ENCODE assay signal across 8 cellular contexts in genomic region chr11:65112551-65113360, GRCh38. TPM values are rescaled to one million over a fixed set of nuclear protein-coding genes. Genes with fewer than 3 reads are reported as not detected.
A peak's percentile ranks its signal among the peaks of the same experiment; 100 is the strongest.
DNase-seq lines count a peak whose midpoint lies in the region; ATAC-seq and TF ChIP-seq lines count a peak whose summit lies in the region.

No MANE protein-coding gene starts in this region.

- H3K27ac ChIP-seq in esophagus muscularis mucosa (replicated peaks in 1 of 4) = peak overlapping the region; percentile 77 to 87 (median 84)

- peaks cover 51 to 62% (median 55%) of the 10 kb centered on the region in 4 donors for H3K4me1 ChIP-seq in esophagus muscularis mucosa

- no peaks in the 10 kb centered on the region for H3K9me3 Mint-ChIP-seq in nephron

- TF ChIP-seq EP300 in esophagus muscularis mucosa (IDR thresholded peaks at IDR 0.05) = no peak

- H3K4me3 ChIP-seq in esophagus muscularis mucosa = peak overlapping the region; percentile 52 to 65 (median 58)

- H3K9me3 ChIP-seq in esophagus muscularis mucosa = no peaks in the 10 kb centered on the region

- H3K27me3 ChIP-seq in esophagus muscularis mucosa = no peaks in the 10 kb centered on the region

- H3K4me3 Mint-ChIP-seq in nephron = peak overlapping the region; percentile 90 to 99 (median 97)

- H3K36me3 Mint-ChIP-seq in nephron (ENCODE audit: low read depth) = peaks cover under 1% of the 10 kb centered on the region

- peak; percentile 27 for ATAC-seq in GM21737 (IDR thresholded peaks at IDR 0.05; ENCODE audit: unreplicated experiment)

- WGBS in esophagus muscularis mucosa = 0% methylated on average over 2 of the region's 57 CpGs

- intact Hi-C loops in esophagus muscularis mucosa (cut with DNase I) = loop anchor here (5.0 kb wide), 1 partner anchor 100 kb away; the partner anchor contains the start of gene ARL2

- peak; percentile 83 to 90 (median 85) for TF ChIP-seq CTCF in esophagus muscularis mucosa (IDR thresholded peaks at IDR 0.05)
- peak; percentile 80 to 94 (median 87) for TF ChIP-seq CTCF in nephron (IDR thresholded peaks at IDR 0.05; ENCODE audit: unreplicated experiment in 3 of 3)

- peaks cover 17% of the 10 kb centered on the region for H3K4me1 Mint-ChIP-seq in nephron

- H3K27me3 Mint-ChIP-seq in nephron (ENCODE audit: low read depth) = no peaks in the 10 kb centered on the region

- peak overlapping the region; percentile 91 to 97 (median 91) for H3K27ac Mint-ChIP-seq in nephron

- H3K36me3 ChIP-seq in esophagus muscularis mucosa = peaks cover 17 to 45% (median 34%) of the 10 kb centered on the region in 4 donors

- DNase-seq in COR-L47 (lab: John Stamatoyannopoulos, UW) (peak; percentile 63), NCI-H69 (lab: John Stamatoyannopoulos, UW) (peak; percentile 86), activated T-cell treated with anti-CD3 and anti-CD28 coated beads for 48 hours (ENCODE audit: low read depth) (peak; percentile 74), esophagus muscularis mucosa (ENCODE audit: extremely low spot score) (no peak), superior temporal gyrus (ENCODE audit: extremely low spot score) (peak; percentile 50), NCI-H1048 (lab: John Stamatoyannopoulos, UW) (no peak)

- TF ChIP-seq POLR2A in esophagus muscularis mucosa (IDR thresholded peaks at IDR 0.05; ENCODE audit: low read depth) = no peak

RNA-seq across cellular contexts. Expression of gene TM7SF2, which starts 1.1 kb away (rescaled TPM):
- 10 to 100 TPM in 3 of 4 donors, 1 to 10 TPM in 1; 8.8 to 17.2 (median 12.1) TPM for total RNA-seq in esophagus muscularis mucosa

RNA-seq across cellular contexts. Expression of gene ZNHIT2, which starts 4.7 kb away (rescaled TPM):
- 10 to 100 TPM in 3 of 4 donors, 1 to 10 TPM in 1; 7.5 to 24.4 (median 18.0) TPM for total RNA-seq in esophagus muscularis mucosa

RNA-seq across cellular contexts. Expression of gene FAU, which starts 9.2 kb away (rescaled TPM):
- total RNA-seq in esophagus muscularis mucosa = 1,000 to 10,000 TPM in 1 of 4 donors, 100 to 1,000 TPM in 3; 465 to 1,081 (median 716) TPM

RNA-seq across cellular contexts. Expression of gene MRPL49, which starts 9.4 kb away (rescaled TPM):
- total RNA-seq in esophagus muscularis mucosa = 100 to 1,000 TPM in 2 of 4 donors, 10 to 100 TPM in 2; 76.2 to 113 (median 91.5) TPM

RNA-seq across cellular contexts. Expression of gene VPS51, which starts 16.7 kb away (rescaled TPM):
- 100 to 1,000 TPM; 185 to 414 (median 237) TPM for total RNA-seq in esophagus muscularis mucosa

Comparison
In these comparisons a context has a peak if more than half of its experiments do, and no peak if none do; other contexts are left out.
1. DNase-seq: peak in COR-L47 (single experiment), NCI-H69 (single experiment), activated T-cell treated with anti-CD3 and anti-CD28 coated beads for 48 hours (single experiment) and superior temporal gyrus (single experiment); none in esophagus muscularis mucosa (single experiment) and NCI-H1048 (single experiment).